ENCODE assay signal across 12 cellular contexts in genomic region chr2:73877071-73877802, GRCh38. TPM values are rescaled to one million over a fixed set of nuclear protein-coding genes. Genes with fewer than 3 reads are reported as not detected.
DNase-seq lines count a peak whose midpoint lies in the region; ATAC-seq and TF ChIP-seq lines count a peak whose summit lies in the region.
"Had no signal": no experiment of that assay in that cellular context is flagged by ENCODE, and none has a peak within 500 bp of the region (broad histone marks: within the 10 kb centered on the region; RNA-seq: fewer than 3 reads in every experiment).

No MANE protein-coding gene starts in this region.

- intact Hi-C loops in Right ventricle myocardium superior (cut with DNase I): no loop called here
- intact Hi-C loops in cardiac septum (cut with DNase I): no loop called here
- intact Hi-C loops in CD8-positive, alpha-beta T cell (cut with DNase I, micrococcal nuclease): no loop called here

- no peak for TF ChIP-seq EP300 in gastroesophageal sphincter (IDR thresholded peaks at IDR 0.05)
- no peak for TF ChIP-seq EP300 in suprapubic skin (IDR thresholded peaks at IDR 0.05)

- H3K36me3 Mint-ChIP-seq in T-cell: peaks cover 5% of the 10 kb centered on the region
- peaks cover 6% of the 10 kb centered on the region for H3K36me3 Mint-ChIP-seq in CD8-positive, alpha-beta T cell

- H3K4me3 ChIP-seq in gastroesophageal sphincter (no peak overlapping the region), suprapubic skin (no peak overlapping the region)
- no peak overlapping the region for H3K4me3 ChIP-seq in CD8-positive, alpha-beta T cell (ENCODE audit: low read depth, low read length)

- H3K4me1 ChIP-seq in gastroesophageal sphincter (peaks cover 0 to 37% (median 0%) of the 10 kb centered on the region in 3 donors), suprapubic skin (peaks cover 6% of the 10 kb centered on the region)
- H3K4me1 ChIP-seq in CD8-positive, alpha-beta T cell (ENCODE audit: insufficient read depth, low read length): no peaks in the 10 kb centered on the region

- TF ChIP-seq CTCF in gastroesophageal sphincter (IDR thresholded peaks at IDR 0.05) (no peak), suprapubic skin (IDR thresholded peaks at IDR 0.05) (no peak)
- no peak for TF ChIP-seq CTCF in CD8-positive, alpha-beta T cell (IDR thresholded peaks at IDR 0.05)

- H3K27ac Mint-ChIP-seq in T-cell: no peak overlapping the region
- no peak overlapping the region for H3K27ac Mint-ChIP-seq in CD8-positive, alpha-beta T cell
- H3K27ac Mint-ChIP-seq: B cell had no signal

- H3K27me3 Mint-ChIP-seq in T-cell: no peaks in the 10 kb centered on the region
- H3K27me3 Mint-ChIP-seq in CD8-positive, alpha-beta T cell (ENCODE audit: low read depth): peaks cover 5% of the 10 kb centered on the region

- H3K27ac ChIP-seq in gastroesophageal sphincter (peak overlapping the region in 3 of 4 donors; percentile 28 to 87 (median 85)), suprapubic skin (no peak overlapping the region)
- H3K27ac ChIP-seq in CD8-positive, alpha-beta T cell (ENCODE audit: low read depth, low read length): no peak overlapping the region

- TF ChIP-seq POLR2A in gastroesophageal sphincter (IDR thresholded peaks at IDR 0.05) (no peak), suprapubic skin (IDR thresholded peaks at IDR 0.05) (no peak)

- CTCF ChIA-PET in T-cell (lab: Charles Lee): no interaction called here
- CTCF ChIA-PET in CD8-positive, alpha-beta T cell (lab: Charles Lee): no interaction called here

- H3K9me3 ChIP-seq in gastroesophageal sphincter (no peaks in the 10 kb centered on the region), suprapubic skin (no peaks in the 10 kb centered on the region)
- no peaks in the 10 kb centered on the region for H3K9me3 ChIP-seq in CD8-positive, alpha-beta T cell (ENCODE audit: low read length)

- DNase-seq in Right ventricle myocardium superior (no peak), cardiac septum (ENCODE audit: low spot score) (no peak), NCI-H345 treated with DMSO at 0.1 percent for 48 hours (lab: John Stamatoyannopoulos, UW; ENCODE audit: unreplicated experiment) (peak; percentile 95), suprapubic skin (ENCODE audit: low spot score in 2 of 2) (no peak), T-cell (no peak), iPS-NIHi11 (ENCODE audit: low spot score) (no peak)
- DNase-seq in CD8-positive, alpha-beta T cell: no peak
- DNase-seq: NCI-H1417 treated with DMSO at 0.1 percent for 48 hours; stimulated activated CD4-positive, alpha-beta T cell treated with anti-CD3 and anti-CD28 coated beads, Interleukin-4, amount 100 ng/mL, for 4 hours; T-helper 2 cell had no signal

- 43 to 54% methylated on average over 7 to 9 of the region's 9 CpGs for WGBS in gastroesophageal sphincter (ENCODE audit: low coverage in 1 of 2), 2 donors
- WGBS in suprapubic skin: 46% methylated on average over 9 of the region's 9 CpGs

- POLR2A ChIA-PET in T-cell (lab: Charles Lee): no interaction called here
- POLR2A ChIA-PET in CD8-positive, alpha-beta T cell (lab: Charles Lee): no interaction called here

- H3K36me3 ChIP-seq in gastroesophageal sphincter: no peaks in the 10 kb centered on the region
- peaks cover 5% of the 10 kb centered on the region for H3K36me3 ChIP-seq in suprapubic skin
- no peaks in the 10 kb centered on the region for H3K36me3 ChIP-seq in CD8-positive, alpha-beta T cell (ENCODE audit: insufficient read depth, low read length)

- no peaks in the 10 kb centered on the region for H3K4me1 Mint-ChIP-seq in T-cell
- H3K4me1 Mint-ChIP-seq in CD8-positive, alpha-beta T cell (ENCODE audit: low read depth): no peaks in the 10 kb centered on the region

- H3K27me3 ChIP-seq in gastroesophageal sphincter (no peaks in the 10 kb centered on the region), suprapubic skin (no peaks in the 10 kb centered on the region)
- no peaks in the 10 kb centered on the region for H3K27me3 ChIP-seq in CD8-positive, alpha-beta T cell (ENCODE audit: insufficient read depth, low read length)

- no peaks in the 10 kb centered on the region for H3K9me3 Mint-ChIP-seq in T-cell
- no peaks in the 10 kb centered on the region for H3K9me3 Mint-ChIP-seq in CD8-positive, alpha-beta T cell

- no peak overlapping the region for H3K4me3 Mint-ChIP-seq in T-cell
- H3K4me3 Mint-ChIP-seq in CD8-positive, alpha-beta T cell: no peak overlapping the region
- H3K4me3 Mint-ChIP-seq: B cell had no signal

- ATAC-seq in Right ventricle myocardium superior (ENCODE audit: poor library complexity) (peak; percentile 55), gastroesophageal sphincter (peak; percentile 34), T-cell (replicated peaks in 1 of 4) (no peak)
- ATAC-seq in CD8-positive, alpha-beta T cell: no peak

RNA-seq across cellular contexts. Expression of gene ACTG2, which starts 15.6 kb away (rescaled TPM):
- 1.7 TPM for total RNA-seq in Right ventricle myocardium superior
- 3.9 TPM for total RNA-seq in cardiac septum
- 1,000 to 10,000 TPM; 2,261 to 5,929 (median 3,123) TPM for total RNA-seq in gastroesophageal sphincter
- 10 to 100 TPM in 3 of 4 donors, 1 to 10 TPM in 1; 9.4 to 43.5 (median 20.7) TPM for total RNA-seq in suprapubic skin
- total RNA-seq in T-cell: 1 to 10 TPM in 1 of 5 donors, under 1 TPM in 2, not detected in 2; 0.79 to 1.3 (median 0.95) TPM
- total RNA-seq in CD8-positive, alpha-beta T cell: not detected
- total RNA-seq: B cell had no signal

RNA-seq across cellular contexts. Expression of gene STAMBP, which starts 48.5 kb away (rescaled TPM):
- total RNA-seq in Right ventricle myocardium superior (27.7 TPM), cardiac septum (37.4 TPM), gastroesophageal sphincter (10 to 100 TPM; 37.7 to 82.0 (median 44.1) TPM), suprapubic skin (10 to 100 TPM; 29.0 to 45.0 (median 33.5) TPM), T-cell (10 to 100 TPM; 21.6 to 32.5 (median 28.9) TPM)
- 1 to 10 TPM; 8.6 to 9.2 TPM for total RNA-seq in CD8-positive, alpha-beta T cell

RNA-seq across cellular contexts. Expression of gene DGUOK, which starts 49.4 kb away (rescaled TPM):
- total RNA-seq in Right ventricle myocardium superior (17.7 TPM), cardiac septum (23.7 TPM), gastroesophageal sphincter (10 to 100 TPM; 32.6 to 61.3 (median 38.6) TPM), suprapubic skin (10 to 100 TPM; 26.2 to 74.9 (median 48.1) TPM), T-cell (10 to 100 TPM; 44.0 to 70.2 (median 62.5) TPM)
- total RNA-seq in CD8-positive, alpha-beta T cell: 10 to 100 TPM; 29.0 to 31.8 TPM

Comparison
In these comparisons a context has a peak if more than half of its experiments do, and no peak if none do; other contexts are left out.
1. ATAC-seq: peak in Right ventricle myocardium superior (single experiment) and gastroesophageal sphincter (single experiment); none in T-cell (0 of 4) and CD8-positive, alpha-beta T cell (single experiment).
2. H3K27ac ChIP-seq: peak in gastroesophageal sphincter (3 of 4); none in suprapubic skin (single experiment) and CD8-positive, alpha-beta T cell (single experiment).
3. RNA of gene ACTG2, which starts 15.6 kb away (total RNA-seq): 2,261 to 5,929 TPM in gastroesophageal sphincter; 9.4 to 43.5 TPM in suprapubic skin, 3.9 TPM in cardiac septum (single experiment), 1.7 TPM in Right ventricle myocardium superior (single experiment), 0.79 to 1.3 TPM in T-cell and not detected in CD8-positive, alpha-beta T cell; every median in the first group is over 10 times any median in the second.